8 cellular contexts compared by ENCODE assay signal in genomic region chr17:44522883-44523671, GRCh38. TPM values are rescaled to one million over a fixed set of nuclear protein-coding genes. Genes with fewer than 3 reads are reported as not detected.
A peak's percentile ranks its signal among the peaks of the same experiment; 100 is the strongest.
DNase-seq lines count a peak whose midpoint lies in the region; ATAC-seq and TF ChIP-seq lines count a peak whose summit lies in the region.

No MANE protein-coding gene starts in this region.

- no peaks in the 10 kb centered on the region for H3K4me1 Mint-ChIP-seq in activated CD4-positive, alpha-beta T cell treated with anti-CD3 and anti-CD28 coated beads for 36 hours

- CTCF ChIA-PET in activated CD4-positive, alpha-beta T cell treated with anti-CD3 and anti-CD28 coated beads for 36 hours (lab: Charles Lee): interaction anchor here (0.6 to 2.7 kb wide), 32 partner anchors 9 to 736 kb away, joined by 3 to 30 read pairs (median 4); partner anchors contain the start of gene FAM171A2

- no peak for TF ChIP-seq POLR2A in tibial nerve (IDR thresholded peaks at IDR 0.05)

- H3K27me3 Mint-ChIP-seq in activated CD4-positive, alpha-beta T cell treated with anti-CD3 and anti-CD28 coated beads for 36 hours: peaks cover 9% of the 10 kb centered on the region

- no peaks in the 10 kb centered on the region for H3K4me1 ChIP-seq in tibial nerve

- DNase-seq in GM12864 (ENCODE audit: low read depth) (peak; percentile 54), NCI-H146 (lab: John Stamatoyannopoulos, UW) (peak; percentile 74), myocyte (ENCODE audit: low read depth) (peak; percentile 71), tibial nerve (ENCODE audit: low spot score in 2 of 2) (peak; percentile 38 to 65)
- DNase-seq in activated CD4-positive, alpha-beta T cell treated with anti-CD3 and anti-CD28 coated beads for 36 hours: peak; percentile 87
- peak; percentile 7 for DNase-seq in effector CD4-positive, alpha-beta T cell

- POLR2A ChIA-PET in activated CD4-positive, alpha-beta T cell treated with anti-CD3 and anti-CD28 coated beads for 36 hours (lab: Charles Lee): no interaction called here

- no peaks in the 10 kb centered on the region for H3K36me3 Mint-ChIP-seq in activated CD4-positive, alpha-beta T cell treated with anti-CD3 and anti-CD28 coated beads for 36 hours (ENCODE audit: low read depth)

- no peak overlapping the region for H3K27ac Mint-ChIP-seq in activated CD4-positive, alpha-beta T cell treated with anti-CD3 and anti-CD28 coated beads for 36 hours

- intact Hi-C loops in activated CD4-positive, alpha-beta T cell treated with anti-CD3 and anti-CD28 coated beads for 36 hours (cut with DNase I, micrococcal nuclease): loop anchor here in 1 of 2 experiments (1.0 kb wide), 1 partner anchor 123 kb away; no protein-coding TSS in a partner anchor

- peaks cover 5% of the 10 kb centered on the region for H3K9me3 Mint-ChIP-seq in activated CD4-positive, alpha-beta T cell treated with anti-CD3 and anti-CD28 coated beads for 36 hours (ENCODE audit: low read depth)

- H3K9me3 ChIP-seq in tibial nerve: peaks cover 0 to 4% (median 0%) of the 10 kb centered on the region in 4 donors

- H3K4me3 ChIP-seq in GM12864 (ENCODE audit: low read depth, low read length): no peak overlapping the region
- no peak overlapping the region for H3K4me3 ChIP-seq in tibial nerve

- H3K27ac ChIP-seq in tibial nerve: no peak overlapping the region

- peaks cover 0 to 10% of the 10 kb centered on the region in 2 donors for H3K27me3 ChIP-seq in tibial nerve

- peak; percentile 81 for TF ChIP-seq CTCF in GM12864 (IDR thresholded peaks at IDR 0.05; ENCODE audit: low read depth, low read length, missing control alignments)
- TF ChIP-seq CTCF in tibial nerve (IDR thresholded peaks at IDR 0.05): peak; percentile 28 to 56 (median 28)

- ATAC-seq in activated CD4-positive, alpha-beta T cell treated with anti-CD3 and anti-CD28 coated beads for 36 hours: peak; percentile 81
- ATAC-seq in GM21825 (IDR thresholded peaks at IDR 0.05; ENCODE audit: unreplicated experiment) (no peak), GM21723 (IDR thresholded peaks at IDR 0.05; ENCODE audit: unreplicated experiment) (no peak)

- WGBS in tibial nerve, 2 donors: 48 to 61% methylated on average over 14 of the region's 14 CpGs

- H3K36me3 ChIP-seq in tibial nerve: no peaks in the 10 kb centered on the region

- no peak for TF ChIP-seq EP300 in tibial nerve (IDR thresholded peaks at IDR 0.05)

- H3K4me3 Mint-ChIP-seq in activated CD4-positive, alpha-beta T cell treated with anti-CD3 and anti-CD28 coated beads for 36 hours: no peak overlapping the region

RNA-seq across cellular contexts. Expression of gene GPATCH8, which starts 19.9 kb away (rescaled TPM):
- 10 to 100 TPM; 39.6 to 43.2 TPM for total RNA-seq in activated CD4-positive, alpha-beta T cell treated with anti-CD3 and anti-CD28 coated beads for 36 hours
- 18.6 and 21.4 TPM in 2 replicates for total RNA-seq in myocyte
- 15.6 TPM for polyA plus RNA-seq in myocyte (2012)
- total RNA-seq in tibial nerve: 10 to 100 TPM; 55.1 to 71.2 (median 59.8) TPM

RNA-seq across cellular contexts. Expression of gene FZD2, which starts 34.2 kb away (rescaled TPM):
- total RNA-seq in activated CD4-positive, alpha-beta T cell treated with anti-CD3 and anti-CD28 coated beads for 36 hours: under 1 TPM; 0.07 to 0.09 TPM
- 15.5 and 18.5 TPM in 2 replicates for total RNA-seq in myocyte
- 40.5 TPM for polyA plus RNA-seq in myocyte (2012)
- total RNA-seq in tibial nerve: 10 to 100 TPM in 3 of 4 donors, 1 to 10 TPM in 1; 6.3 to 27.8 (median 16.2) TPM

Comparison
In these comparisons a context has a peak if more than half of its experiments do, and no peak if none do; other contexts are left out.
1. DNase-seq: peak in every context shown above with its lines; median percentile 87 in activated CD4-positive, alpha-beta T cell treated with anti-CD3 and anti-CD28 coated beads for 36 hours; 74 in NCI-H146; 71 in myocyte; 54 in GM12864; 52 in tibial nerve; 7 in effector CD4-positive, alpha-beta T cell.
2. RNA of gene FZD2, which starts 34.2 kb away (total RNA-seq): 6.3 to 27.8 TPM in tibial nerve and 15.5 to 18.5 TPM in myocyte; 0.07 to 0.09 TPM in activated CD4-positive, alpha-beta T cell treated with anti-CD3 and anti-CD28 coated beads for 36 hours; every median in the first group is over 4 times any median in the second.